17 cellular contexts compared by ENCODE assay signal in the genomic region with DNA sequence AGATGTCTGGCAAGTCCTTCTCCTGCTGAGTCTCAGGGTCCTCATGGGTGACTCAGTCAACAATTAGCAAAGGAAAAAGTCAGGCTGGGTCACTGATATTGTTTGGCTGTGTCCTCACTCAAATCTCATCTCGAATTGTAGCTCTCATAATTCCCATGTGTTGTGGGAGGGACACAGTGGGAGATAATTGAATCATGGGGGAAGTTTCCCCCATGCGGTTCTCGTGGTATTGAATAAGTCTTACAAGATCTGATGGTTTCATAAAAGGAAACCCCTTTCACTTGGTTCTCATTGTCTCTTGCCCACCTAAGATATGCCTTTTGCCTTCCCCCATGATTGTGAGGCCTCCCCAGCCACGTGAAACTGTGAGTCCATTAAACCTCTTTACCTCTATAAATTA. TPM values are rescaled to one million over a fixed set of nuclear protein-coding genes. Genes with fewer than 3 reads are reported as not detected.
DNase-seq lines count a peak whose midpoint lies in the region; ATAC-seq and TF ChIP-seq lines count a peak whose summit lies in the region.
"Had no signal": no experiment of that assay in that cellular context is flagged by ENCODE, and none has a peak within 500 bp of the region (broad histone marks: within the 10 kb centered on the region; RNA-seq: fewer than 3 reads in every experiment).

No MANE protein-coding gene starts in this region.

- H3K27ac Mint-ChIP-seq in memory B cell, result no peak overlapping the region
- H3K27ac Mint-ChIP-seq in CD4-positive, alpha-beta T cell, result no peak overlapping the region

- BruUV-seq in A673 (replicated peaks; lab: Mats Ljungman, UMichigan), result no TSS peak

- no peaks in the 10 kb centered on the region for H3K27me3 ChIP-seq in A673 (replicated peaks; ENCODE audit: insufficient read depth, low read depth, low read length, poor library complexity)
- H3K27me3 ChIP-seq in DOHH2 (ENCODE audit: control insufficient read depth, low read length), result no peaks in the 10 kb centered on the region
- peaks cover 0 to 6% (median 5%) of the 10 kb centered on the region in 3 donors for H3K27me3 ChIP-seq in sigmoid colon
- no peaks in the 10 kb centered on the region for H3K27me3 ChIP-seq in CD4-positive, alpha-beta T cell (ENCODE audit: control insufficient read depth, insufficient read depth, low read length)

- no peaks in the 10 kb centered on the region for H3K9me2 ChIP-seq in DOHH2 (replicated peaks; ENCODE audit: control insufficient read depth, low read length)

- H3F3A ChIP-seq in DOHH2 (ENCODE audit: control insufficient read depth, insufficient read depth), result 0 out of 2 replicates have a peak, but pooled peaks cover 3% of the 10 kb centered on the region

- H3K4me1 Mint-ChIP-seq in memory B cell, result peaks cover 39% of the 10 kb centered on the region
- peaks cover 23% of the 10 kb centered on the region for H3K4me1 Mint-ChIP-seq in CD4-positive, alpha-beta T cell (ENCODE audit: low read depth)

- TF ChIP-seq EP300 in sigmoid colon (IDR thresholded peaks at IDR 0.05), result no peak

- intact Hi-C loops in A673 (cut with micrococcal nuclease; ENCODE audit: unreplicated experiment) (no loop called here), sigmoid colon (cut with DNase I) (no loop called here)
- intact Hi-C loops in CD4-positive, alpha-beta T cell (cut with DNase I, micrococcal nuclease), result no loop called here

- H3K27me3 Mint-ChIP-seq in memory B cell, result no peaks in the 10 kb centered on the region
- H3K27me3 Mint-ChIP-seq in CD4-positive, alpha-beta T cell, result no peaks in the 10 kb centered on the region

- 69 to 76% methylated on average over 4 of the region's 4 CpGs for WGBS in sigmoid colon, 2 donors

- CTCF ChIA-PET in A673 (lab: Charles Lee), result no interaction called here
- CTCF ChIA-PET in CD4-positive, alpha-beta T cell (lab: Charles Lee), result no interaction called here

- peak overlapping the region; percentile 50 for H3K27ac ChIP-seq in A673 (ENCODE audit: low read depth, low read length, poor library complexity, severe bottlenecking)
- H3K27ac ChIP-seq in DOHH2 (ENCODE audit: low read depth, low read length), result no peak overlapping the region
- H3K27ac ChIP-seq in sigmoid colon, result no peak overlapping the region
- no peak overlapping the region for H3K27ac ChIP-seq in CD4-positive, alpha-beta T cell (ENCODE audit: low read depth, low read length)

- H3K4me3 ChIP-seq in A673 (ENCODE audit: low read depth, low read length, poor library complexity, severe bottlenecking), result no peak overlapping the region
- H3K4me3 ChIP-seq in DOHH2 (ENCODE audit: low read length), result peak overlapping the region; percentile 37
- no peak overlapping the region for H3K4me3 ChIP-seq in NB4 (ENCODE audit: low read depth, low read length)
- H3K4me3 ChIP-seq in sigmoid colon, result no peak overlapping the region

- POLR2A ChIA-PET in A673 (lab: Charles Lee; ENCODE audit: low non-redundant PET), result no interaction called here
- POLR2A ChIA-PET in CD4-positive, alpha-beta T cell (lab: Charles Lee), result no interaction called here

- H3K4me2 ChIP-seq in DOHH2 (ENCODE audit: low read length), result peak overlapping the region; percentile 51

- peaks cover 10% of the 10 kb centered on the region for H3K36me3 Mint-ChIP-seq in memory B cell
- H3K36me3 Mint-ChIP-seq in CD4-positive, alpha-beta T cell (ENCODE audit: low read depth), result no peaks in the 10 kb centered on the region

- peaks cover 14% of the 10 kb centered on the region for H3K36me3 ChIP-seq in A673 (ENCODE audit: insufficient read depth, low read length, poor library complexity, severe bottlenecking)
- H3K36me3 ChIP-seq in DOHH2 (ENCODE audit: control insufficient read depth, low read length), result no peaks in the 10 kb centered on the region
- no peaks in the 10 kb centered on the region for H3K36me3 ChIP-seq in sigmoid colon

- no peak for TF ChIP-seq POLR2A in NB4 (IDR thresholded peaks at IDR 0.05; ENCODE audit: extremely low read depth, insufficient read length)
- TF ChIP-seq POLR2A in sigmoid colon (IDR thresholded peaks at IDR 0.05), result no peak

- H3K79me2 ChIP-seq in DOHH2 (ENCODE audit: control insufficient read depth, low read length), result no peaks in the 10 kb centered on the region

- ATAC-seq in memory B cell (ENCODE audit: low read depth) (no peak), SK-N-SH treated with all-trans-retinoic acid at 6 μM for 48 hours (no peak)
- no peak for ATAC-seq in CD4-positive, alpha-beta T cell (ENCODE audit: poor library complexity)
- ATAC-seq: PC-3 had no signal

- H3K9me3 ChIP-seq in A673 (ENCODE audit: low read depth, low read length, poor library complexity, severe bottlenecking) (no peaks in the 10 kb centered on the region), DOHH2 (ENCODE audit: control insufficient read depth, insufficient read depth, low read length) (0 out of 2 replicates have a peak, but pooled peaks cover 5% of the 10 kb centered on the region), sigmoid colon (peaks cover 0 to 3% (median 0%) of the 10 kb centered on the region in 4 donors)
- H3K9me3 ChIP-seq in CD4-positive, alpha-beta T cell (ENCODE audit: control insufficient read depth, low read length), result no peaks in the 10 kb centered on the region

- no peaks in the 10 kb centered on the region for H3K9me3 Mint-ChIP-seq in memory B cell
- H3K9me3 Mint-ChIP-seq in CD4-positive, alpha-beta T cell, result no peaks in the 10 kb centered on the region

- H4K20me1 ChIP-seq in DOHH2 (ENCODE audit: control insufficient read depth, insufficient read depth, low read depth, low read length), result no peaks in the 10 kb centered on the region

- TF ChIP-seq CTCF in A673 (conservative IDR thresholded peaks at IDR 0.05; ENCODE audit: low read depth, low read length) (no peak), DOHH2 (IDR thresholded peaks at IDR 0.05; ENCODE audit: low read depth, low read length, poor library complexity, severe bottlenecking) (no peak), NB4 (IDR thresholded peaks at IDR 0.05; ENCODE audit: low read depth, low read length) (no peak), sigmoid colon (IDR thresholded peaks at IDR 0.05) (no peak)
- TF ChIP-seq CTCF in CD4-positive, alpha-beta T cell (IDR thresholded peaks at IDR 0.05), result no peak

- DNase-seq in A673 (ENCODE audit: low spot score), result peak; percentile 46
- peak; percentile 55 for DNase-seq in NB4 (ENCODE audit: low read depth)
- no peak for DNase-seq in memory B cell (ENCODE audit: low spot score in 2 of 2)
- DNase-seq in sigmoid colon, result no peak
- DNase-seq in CD4-positive, alpha-beta T cell, result no peak
- DNase-seq: C1 segment of cervical spinal cord, DMS79 treated with DMSO at 0.1 percent for 48 hours, NCI-H1417, NCI-H187, NCI-H2107, NCI-H510A, NCI-H774, PC-3, RPMI8226, SHP77 treated with DMSO at 0.1 percent for 48 hours had no signal

- peak overlapping the region; percentile 33 for H3K4me3 Mint-ChIP-seq in memory B cell
- no peak overlapping the region for H3K4me3 Mint-ChIP-seq in CD4-positive, alpha-beta T cell

- peaks cover 39% of the 10 kb centered on the region for H3K4me1 ChIP-seq in A673 (ENCODE audit: insufficient read depth, low read length, poor library complexity, severe bottlenecking)
- H3K4me1 ChIP-seq in DOHH2 (ENCODE audit: control insufficient read depth, low read length), result peaks cover 48% of the 10 kb centered on the region
- H3K4me1 ChIP-seq in sigmoid colon, result no peaks in the 10 kb centered on the region

TF ChIP-seq in SK-N-SH treated with all-trans-retinoic acid at 6 μM for 48 hours, 23 proteins besides CTCF, POLR2A, EP300 and RAD21:
- TF ChIP-seq, protein P1, sequence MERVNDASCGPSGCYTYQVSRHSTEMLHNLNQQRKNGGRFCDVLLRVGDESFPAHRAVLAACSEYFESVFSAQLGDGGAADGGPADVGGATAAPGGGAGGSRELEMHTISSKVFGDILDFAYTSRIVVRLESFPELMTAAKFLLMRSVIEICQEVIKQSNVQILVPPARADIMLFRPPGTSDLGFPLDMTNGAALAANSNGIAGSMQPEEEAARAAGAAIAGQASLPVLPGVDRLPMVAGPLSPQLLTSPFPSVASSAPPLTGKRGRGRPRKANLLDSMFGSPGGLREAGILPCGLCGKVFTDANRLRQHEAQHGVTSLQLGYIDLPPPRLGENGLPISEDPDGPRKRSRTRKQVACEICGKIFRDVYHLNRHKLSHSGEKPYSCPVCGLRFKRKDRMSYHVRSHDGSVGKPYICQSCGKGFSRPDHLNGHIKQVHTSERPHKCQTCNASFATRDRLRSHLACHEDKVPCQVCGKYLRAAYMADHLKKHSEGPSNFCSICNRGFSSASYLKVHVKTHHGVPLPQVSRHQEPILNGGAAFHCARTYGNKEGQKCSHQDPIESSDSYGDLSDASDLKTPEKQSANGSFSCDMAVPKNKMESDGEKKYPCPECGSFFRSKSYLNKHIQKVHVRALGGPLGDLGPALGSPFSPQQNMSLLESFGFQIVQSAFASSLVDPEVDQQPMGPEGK (CRISPR knock-in tag; IDR thresholded peaks at IDR 0.05; ENCODE audit: borderline replicate concordance), result no peak
- no peak for TF ChIP-seq ZFP3 (CRISPR knock-in tag; IDR thresholded peaks at IDR 0.05)
- TF ChIP-seq ZNF565 (CRISPR knock-in tag; conservative IDR thresholded peaks at IDR 0.05; ENCODE audit: low read depth), result no peak
- TF ChIP-seq SNAI2 (CRISPR knock-in tag; IDR thresholded peaks at IDR 0.05), result no peak
- TF ChIP-seq RARB (CRISPR knock-in tag; IDR thresholded peaks at IDR 0.05), result no peak
- TF ChIP-seq TOX (CRISPR knock-in tag; IDR thresholded peaks at IDR 0.05; ENCODE audit: borderline replicate concordance), result no peak
- TF ChIP-seq GLIS3 (CRISPR knock-in tag; IDR thresholded peaks at IDR 0.05), result no peak
- no peak for TF ChIP-seq TCF4 (CRISPR knock-in tag; IDR thresholded peaks at IDR 0.05; ENCODE audit: borderline replicate concordance)
- TF ChIP-seq PPARA (CRISPR knock-in tag; IDR thresholded peaks at IDR 0.05; ENCODE audit: borderline replicate concordance), result no peak
- TF ChIP-seq ARNTL (CRISPR knock-in tag; IDR thresholded peaks at IDR 0.05; ENCODE audit: borderline replicate concordance, low read depth), result no peak
- TF ChIP-seq BACH2 (CRISPR knock-in tag; IDR thresholded peaks at IDR 0.05; ENCODE audit: borderline replicate concordance), result no peak
- TF ChIP-seq ZNF70 (CRISPR knock-in tag; IDR thresholded peaks at IDR 0.05), result no peak
- no peak for TF ChIP-seq ESRRG (CRISPR knock-in tag; IDR thresholded peaks at IDR 0.05)
TF ChIP-seq in SK-N-SH treated with all-trans-retinoic acid at 6 μM for 48 hours: peak in this region for 0.

RNA-seq across cellular contexts. Expression of a gene that starts 45.7 kb away (rescaled TPM):
- total RNA-seq in A673 (2021), result 145 and 174 TPM in 2 replicates
- 10 to 100 TPM; 12.8 to 21.0 (median 17.3) TPM for total RNA-seq in sigmoid colon
- polyA plus RNA-seq in sigmoid colon, result 10 to 100 TPM in 1 of 3 donors, 1 to 10 TPM in 2; 5.4 to 22.9 (median 6.7) TPM
- total RNA-seq in CD4-positive, alpha-beta T cell, result 10 to 100 TPM; 73.9 to 74.5 TPM

Comparison
In these comparisons a context has a peak if more than half of its experiments do, and no peak if none do; other contexts are left out.
1. DNase-seq: peak in A673 (single experiment) and NB4 (single experiment); none in memory B cell (0 of 2), sigmoid colon (single experiment) and CD4-positive, alpha-beta T cell (0 of 10).